ENCODE assay signal across 8 cellular contexts in the genomic region with DNA sequence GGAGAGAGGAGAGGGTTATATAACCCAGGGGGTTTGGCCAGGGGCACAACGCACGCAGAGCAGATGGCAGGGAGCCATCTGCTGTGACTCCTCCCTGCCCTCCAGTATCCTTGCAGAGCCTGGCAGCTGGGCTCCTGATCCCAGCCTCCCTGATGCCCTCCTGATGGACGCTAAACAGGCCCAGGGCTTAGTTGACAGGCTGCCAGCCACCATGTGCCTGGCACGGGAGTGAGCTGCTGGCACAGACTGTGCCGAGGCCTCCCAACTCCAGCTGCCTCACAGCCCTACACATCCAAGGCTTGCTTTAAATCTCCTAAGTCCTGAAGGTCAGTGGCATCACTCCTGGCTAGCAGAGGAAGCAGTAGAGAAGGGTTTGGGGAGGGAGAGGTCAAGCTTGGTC. TPM values are rescaled to one million over a fixed set of nuclear protein-coding genes. Genes with fewer than 3 reads are reported as not detected.
DNase-seq lines count a peak whose midpoint lies in the region; ATAC-seq lines count a peak whose summit lies in the region.

No MANE protein-coding gene starts in this region.

- H3K36me3 Mint-ChIP-seq in effector memory CD8-positive, alpha-beta T cell (ENCODE audit: insufficient read depth) = peaks cover 49% of the 10 kb centered on the region
- H3K36me3 Mint-ChIP-seq in naive thymus-derived CD8-positive, alpha-beta T cell = peaks cover 0 to 32% (median 10%) of the 10 kb centered on the region in 3 donors

- ATAC-seq in effector memory CD8-positive, alpha-beta T cell (replicated peaks) = no peak
- no peak for ATAC-seq in naive thymus-derived CD8-positive, alpha-beta T cell
- ATAC-seq in GM21619 (IDR thresholded peaks at IDR 0.05; ENCODE audit: unreplicated experiment) = no peak

- H3K27ac Mint-ChIP-seq in effector memory CD8-positive, alpha-beta T cell = peak overlapping the region; percentile 56 to 97
- H3K27ac Mint-ChIP-seq in naive thymus-derived CD8-positive, alpha-beta T cell = peak overlapping the region in 9 of 10 donors; percentile 92 to 99 (median 99)

- H3K4me1 Mint-ChIP-seq in effector memory CD8-positive, alpha-beta T cell (ENCODE audit: low read depth in 2 of 2) = peaks cover 17 to 21% of the 10 kb centered on the region in 2 donors
- peaks cover 24 to 42% (median 36%) of the 10 kb centered on the region in 4 donors for H3K4me1 Mint-ChIP-seq in naive thymus-derived CD8-positive, alpha-beta T cell

- POLR2A ChIA-PET in naive thymus-derived CD8-positive, alpha-beta T cell (lab: Charles Lee) = interaction anchor here (1.3 to 3.0 kb wide), 2 partner anchors 26 to 255 kb away, joined by 3 to 12 read pairs; a partner anchor contains a TSS

- H3K9me3 Mint-ChIP-seq in effector memory CD8-positive, alpha-beta T cell = no peaks in the 10 kb centered on the region
- H3K9me3 Mint-ChIP-seq in naive thymus-derived CD8-positive, alpha-beta T cell = no peaks in the 10 kb centered on the region

- peaks cover 10 to 13% of the 10 kb centered on the region in 2 donors for H3K27me3 Mint-ChIP-seq in effector memory CD8-positive, alpha-beta T cell
- H3K27me3 Mint-ChIP-seq in naive thymus-derived CD8-positive, alpha-beta T cell = peaks cover 0 to 4% (median 0%) of the 10 kb centered on the region in 5 donors

- DNase-seq in COLO668 (lab: John Stamatoyannopoulos, UW; ENCODE audit: unreplicated experiment) = peak; percentile 25
- peak; percentile 97 to 99 for DNase-seq in NCI-H524 (lab: John Stamatoyannopoulos, UW)
- DNase-seq in effector memory CD8-positive, alpha-beta T cell = no peak
- DNase-seq in naive thymus-derived CD8-positive, alpha-beta T cell = no peak
- no peak for DNase-seq in stimulated activated naive CD4-positive, alpha-beta T cell (lab: John Stamatoyannopoulos, UW)
- DNase-seq in stimulated activated CD8-positive, alpha-beta memory T cell treated with anti-CD3 and anti-CD28 coated beads, Interleukin-4, amount 100 ng/mL, for 48 hours = no peak
- DNase-seq in HPDE6-E6E7 (ENCODE audit: extremely low spot score) = no peak

- H3K4me3 Mint-ChIP-seq in effector memory CD8-positive, alpha-beta T cell = peak overlapping the region; percentile 86 to 88
- peak overlapping the region; percentile 92 to 99 (median 96) for H3K4me3 Mint-ChIP-seq in naive thymus-derived CD8-positive, alpha-beta T cell

RNA-seq across cellular contexts. Expression of a gene that starts 16.7 kb away (rescaled TPM):
- total RNA-seq in naive thymus-derived CD8-positive, alpha-beta T cell = under 1 TPM; 0.22 to 0.60 TPM
- polyA plus RNA-seq in naive thymus-derived CD8-positive, alpha-beta T cell = under 1 TPM; 0.16 to 0.73 (median 0.26) TPM

RNA-seq across cellular contexts. Expression of a gene that starts 41.9 kb away (rescaled TPM):
- not detected for total RNA-seq in naive thymus-derived CD8-positive, alpha-beta T cell
- not detected for polyA plus RNA-seq in naive thymus-derived CD8-positive, alpha-beta T cell

Comparison
In these comparisons a context has a peak if more than half of its experiments do, and no peak if none do; other contexts are left out.
1. DNase-seq: peak in COLO668 (single experiment) and NCI-H524 (2 of 2); none in effector memory CD8-positive, alpha-beta T cell (0 of 3), naive thymus-derived CD8-positive, alpha-beta T cell (0 of 10), stimulated activated naive CD4-positive, alpha-beta T cell (0 of 6), stimulated activated CD8-positive, alpha-beta memory T cell treated with anti-CD3 and anti-CD28 coated beads, Interleukin-4, amount 100 ng/mL, for 48 hours (single experiment) and HPDE6-E6E7 (single experiment).